ENCODE assay signal across 15 cellular contexts in genomic region chr19:5971714-5972354, GRCh38. TPM values are rescaled to one million over a fixed set of nuclear protein-coding genes. Genes with fewer than 3 reads are reported as not detected.
A peak's percentile ranks its signal among the peaks of the same experiment; 100 is the strongest.
DNase-seq lines count a peak whose midpoint lies in the region; ATAC-seq and TF ChIP-seq lines count a peak whose summit lies in the region.
"Had no signal": no experiment of that assay in that cellular context is flagged by ENCODE, and none has a peak within 500 bp of the region (broad histone marks: within the 10 kb centered on the region; RNA-seq: fewer than 3 reads in every experiment).

No MANE protein-coding gene starts in this region.

- H3K27ac ChIP-seq in left ventricle myocardium inferior (replicated peaks) (peak overlapping the region; percentile 11), thymus (ENCODE audit: low read depth) (peak overlapping the region; percentile 80)
- H3K27ac ChIP-seq: neutrophil had no signal

- H3K9me3 ChIP-seq in left ventricle myocardium inferior (replicated peaks) (no peaks in the 10 kb centered on the region), thymus (ENCODE audit: control insufficient read depth) (no peaks in the 10 kb centered on the region)
- H3K9me3 ChIP-seq: gastroesophageal sphincter, neutrophil had no signal

- H3K4me3 ChIP-seq in left ventricle myocardium inferior (no peak overlapping the region), thymus (ENCODE audit: low read length) (no peak overlapping the region)
- H3K4me3 ChIP-seq: gastroesophageal sphincter had no signal

- no peak for TF ChIP-seq CTCF in left ventricle myocardium inferior (IDR thresholded peaks at IDR 0.05; ENCODE audit: borderline replicate concordance)

- H3K4me1 ChIP-seq in left ventricle myocardium inferior (peaks cover 89% of the 10 kb centered on the region), thymus (ENCODE audit: control insufficient read depth, insufficient read depth, low read length) (peaks cover 29% of the 10 kb centered on the region)

- DNase-seq in left ventricle myocardium inferior (no peak), Right ventricle myocardium inferior (ENCODE audit: missing footprints) (no peak), RPMI7951 (ENCODE audit: low read depth) (peak; percentile 24), fibroblast of peridontal ligament (ENCODE audit: extremely low read depth) (peak; percentile 23)
- DNase-seq in NK-92 treated with Interleukin-12 subunit alpha and Interleukin-12 subunit beta, amount 100 ng/mL, for 24 hours (lab: John Stamatoyannopoulos, UW), result no peak
- DNase-seq: activated B cell treated with CpG ODN at 0.5 μM for 24 hours, aorta, kidney glomerular epithelial cell, NCI-H1092, NCI-H2081 treated with DMSO at 0.1 percent for 48 hours, NCI-H510A had no signal

- H3K36me3 ChIP-seq in left ventricle myocardium inferior, result peaks cover 9% of the 10 kb centered on the region
- peaks cover 37% of the 10 kb centered on the region for H3K36me3 ChIP-seq in thymus (ENCODE audit: control insufficient read depth, insufficient read depth)

- ATAC-seq in Right ventricle myocardium inferior, result no peak
- no peak for ATAC-seq in GM18909 (IDR thresholded peaks at IDR 0.05; ENCODE audit: poor library complexity, unreplicated experiment)
- ATAC-seq: gastroesophageal sphincter had no signal

- 47% methylated on average over 2 of the region's 2 CpGs for WGBS in thymus

- intact Hi-C loops in left ventricle myocardium inferior (cut with micrococcal nuclease), result no loop called here
- intact Hi-C loops in Right ventricle myocardium inferior (cut with DNase I), result no loop called here

- no peaks in the 10 kb centered on the region for H3K27me3 ChIP-seq in left ventricle myocardium inferior (ENCODE audit: low read depth)
- no peaks in the 10 kb centered on the region for H3K27me3 ChIP-seq in thymus (ENCODE audit: control insufficient read depth, insufficient read depth)
- H3K27me3 ChIP-seq: gastroesophageal sphincter, neutrophil had no signal

RNA-seq across cellular contexts. Expression of gene RANBP3, which starts 6.1 kb away (rescaled TPM):
- total RNA-seq in left ventricle myocardium inferior (54.8 TPM), Right ventricle myocardium inferior (65.6 TPM)
- total RNA-seq in RPMI7951 (2014; rRNA removed; shearing (Covaris generic)), result 54.9 and 62.6 TPM in 2 replicates
- 39.0 TPM for polyA plus RNA-seq in thymus

RNA-seq across cellular contexts. Expression of gene CAPS, which starts 57.8 kb away (rescaled TPM):
- total RNA-seq in left ventricle myocardium inferior (6.1 TPM), Right ventricle myocardium inferior (3.8 TPM)
- total RNA-seq in RPMI7951 (2014; rRNA removed; shearing (Covaris generic)), result 1.6 and 1.8 TPM in 2 replicates
- 70.4 TPM for polyA plus RNA-seq in thymus

Comparison
In these comparisons a context has a peak if more than half of its experiments do, and no peak if none do; other contexts are left out.
1. DNase-seq: peak in RPMI7951 (single experiment) and fibroblast of peridontal ligament (single experiment); none in left ventricle myocardium inferior (single experiment), Right ventricle myocardium inferior (single experiment) and NK-92 treated with Interleukin-12 subunit alpha and Interleukin-12 subunit beta, amount 100 ng/mL, for 24 hours (single experiment).